Comparison of ENCODE assay signal across 1 cellular context in genomic region chr16:77540656-77541055, GRCh38.
TF ChIP-seq lines count a peak whose summit lies in the region.

No MANE protein-coding gene starts in this region.

TF ChIP-seq in H1, 55 proteins besides CTCF, POLR2A, EP300 and RAD21:
- TF ChIP-seq EZH2 (IDR thresholded peaks at IDR 0.05; ENCODE audit: low read depth, low read length, severe bottlenecking): no peak
- no peak for TF ChIP-seq ASH2L (IDR thresholded peaks at IDR 0.05; ENCODE audit: low read length)
- no peak for TF ChIP-seq TBP (IDR thresholded peaks at IDR 0.05; ENCODE audit: low read depth, low read length)
- no peak for TF ChIP-seq TCF12 (IDR thresholded peaks at IDR 0.05; ENCODE audit: low read depth, low read length)
- TF ChIP-seq, protein P1, sequence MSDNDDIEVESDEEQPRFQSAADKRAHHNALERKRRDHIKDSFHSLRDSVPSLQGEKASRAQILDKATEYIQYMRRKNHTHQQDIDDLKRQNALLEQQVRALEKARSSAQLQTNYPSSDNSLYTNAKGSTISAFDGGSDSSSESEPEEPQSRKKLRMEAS (IDR thresholded peaks at IDR 0.05): no peak
- no peak for TF ChIP-seq RFX5 (IDR thresholded peaks at IDR 0.05; ENCODE audit: borderline replicate concordance, low read depth, low read length)
- TF ChIP-seq CHD1 (IDR thresholded peaks at IDR 0.05; ENCODE audit: low read depth, low read length): no peak
- TF ChIP-seq POU5F1 (IDR thresholded peaks at IDR 0.05; ENCODE audit: low read depth, low read length): no peak
- TF ChIP-seq POLR2AphosphoS5 (IDR thresholded peaks at IDR 0.05; ENCODE audit: low read depth, low read length): no peak
- TF ChIP-seq CTBP2 (IDR thresholded peaks at IDR 0.05; ENCODE audit: borderline replicate concordance, insufficient read depth, insufficient read length, low read length): no peak
- TF ChIP-seq SIRT6 (IDR thresholded peaks at IDR 0.05; ENCODE audit: low read length): no peak
- TF ChIP-seq CHD7 (IDR thresholded peaks at IDR 0.05; ENCODE audit: insufficient replicate concordance, low read length): no peak
- no peak for TF ChIP-seq TAF1 (IDR thresholded peaks at IDR 0.05; ENCODE audit: low read depth, low read length)
- TF ChIP-seq YY1 (IDR thresholded peaks at IDR 0.05; ENCODE audit: low read depth, low read length): no peak
